Comparison of ENCODE assay signal across 18 cellular contexts in the genomic region with DNA sequence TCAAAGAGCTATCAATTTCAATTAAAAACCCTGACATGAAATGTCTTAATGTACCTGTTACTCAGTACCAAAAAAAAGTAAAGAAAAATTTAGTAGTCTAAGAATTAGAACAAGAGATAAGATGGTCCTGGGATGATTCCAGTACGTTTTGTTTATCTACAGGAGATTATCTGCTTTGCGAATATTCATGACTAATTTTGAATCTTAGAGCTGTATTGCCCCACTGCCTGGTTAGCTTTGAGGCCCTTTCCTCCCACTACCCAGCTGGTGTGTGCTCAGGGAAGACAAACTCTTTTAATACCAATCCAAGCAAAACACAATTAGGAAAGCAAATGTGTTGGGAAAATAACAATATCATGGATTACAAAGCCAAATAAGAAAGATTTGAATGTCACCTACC.
DNase-seq lines count a peak whose midpoint lies in the region; ATAC-seq and TF ChIP-seq lines count a peak whose summit lies in the region.
"Had no signal": no experiment of that assay in that cellular context is flagged by ENCODE, and none has a peak within 500 bp of the region (broad histone marks: within the 10 kb centered on the region; RNA-seq: fewer than 3 reads in every experiment).

No MANE protein-coding gene starts in this region.

- H3K9me3 Mint-ChIP-seq in Calu3 (ENCODE audit: low read depth, unreplicated experiment): peaks cover 13% of the 10 kb centered on the region
- H3K9me3 Mint-ChIP-seq in brain: peaks cover 21 to 43% (median 35%) of the 10 kb centered on the region in 5 experiments

- H3K9me3 ChIP-seq in IMR-90 (ENCODE audit: control insufficient read depth, insufficient read depth, low read length): no peaks in the 10 kb centered on the region
- peaks cover 12% of the 10 kb centered on the region for H3K9me3 ChIP-seq in mesenchymal stem cell (ENCODE audit: control insufficient read depth, low read length)
- H3K9me3 ChIP-seq: BE2C, Caco-2 had no signal

- H3K56ac ChIP-seq in IMR-90 (ENCODE audit: extremely low read depth, insufficient read depth, low read length): no peak overlapping the region

- no peaks in the 10 kb centered on the region for H3K79me1 ChIP-seq in IMR-90 (ENCODE audit: low read depth in 1 of 2, low read length in 2 of 2)
- H3K79me1 ChIP-seq in mesenchymal stem cell (replicated peaks; ENCODE audit: low read length, poor library complexity, severe bottlenecking): no peaks in the 10 kb centered on the region

- peaks cover 16% of the 10 kb centered on the region for H3K4me1 Mint-ChIP-seq in Calu3 (ENCODE audit: low read depth, unreplicated experiment)
- H3K4me1 Mint-ChIP-seq in brain: peaks cover 20% of the 10 kb centered on the region

- TF ChIP-seq RAD21 in IMR-90 (IDR thresholded peaks at IDR 0.05; ENCODE audit: low read length): no peak

- no peak overlapping the region for H3K4me3 Mint-ChIP-seq in Calu3 (ENCODE audit: low read depth, unreplicated experiment)
- H3K4me3 Mint-ChIP-seq in brain: no peak overlapping the region
- H3K4me3 Mint-ChIP-seq: CD4-positive, alpha-beta T cell; HFFc6 had no signal

- intact Hi-C loops in Calu3 (cut with micrococcal nuclease; ENCODE audit: unreplicated experiment) (loop anchor here (10.0 kb wide), 1 partner anchor 55 kb away; no protein-coding TSS in a partner anchor), IMR-90 (cut with micrococcal nuclease) (no loop called here)

- H3K27ac Mint-ChIP-seq in Calu3 (ENCODE audit: unreplicated experiment) (peak overlapping the region; percentile 85), brain (peak overlapping the region in 4 of 5 experiments; percentile 11 to 80 (median 46))
- H3K27ac Mint-ChIP-seq: CD4-positive, alpha-beta T cell; HFFc6 had no signal

- no peak overlapping the region for H2AK5ac ChIP-seq in IMR-90 (ENCODE audit: low read depth, low read length)
- no peak overlapping the region for H2AK5ac ChIP-seq in mesenchymal stem cell (ENCODE audit: low read length, severe bottlenecking)

- H3K4me2 ChIP-seq in IMR-90 (ENCODE audit: low read depth, low read length) (no peak overlapping the region), mesenchymal stem cell (ENCODE audit: low read length, poor library complexity, severe bottlenecking) (no peak overlapping the region)

- no TSS peak for BruUV-seq in Calu3 (replicated peaks; lab: Mats Ljungman, UMichigan)
- no TSS peak for BruUV-seq in IMR-90 (replicated peaks; lab: Mats Ljungman, UMichigan)

- H3K9me1 ChIP-seq in IMR-90 (ENCODE audit: insufficient read depth, low read length): no peaks in the 10 kb centered on the region

- H3K4me1 ChIP-seq in IMR-90 (ENCODE audit: control insufficient read depth, insufficient read depth, low read length): peaks cover 7% of the 10 kb centered on the region
- no peaks in the 10 kb centered on the region for H3K4me1 ChIP-seq in mesenchymal stem cell (ENCODE audit: control insufficient read depth, insufficient read depth, low read depth, low read length)
- H3K4me1 ChIP-seq: BE2C had no signal

- no peak overlapping the region for H2AK9ac ChIP-seq in IMR-90 (replicated peaks; ENCODE audit: low read depth, low read length, poor library complexity)

- H4K20me1 ChIP-seq in IMR-90 (ENCODE audit: insufficient read depth, low read length): no peaks in the 10 kb centered on the region

- H2BK15ac ChIP-seq in IMR-90 (ENCODE audit: low read depth, low read length): no peak overlapping the region
- H2BK15ac ChIP-seq in mesenchymal stem cell (ENCODE audit: low read depth, poor library complexity, severe bottlenecking): no peak overlapping the region

- H3K36me3 ChIP-seq in IMR-90 (ENCODE audit: control insufficient read depth, insufficient read depth, low read length) (no peaks in the 10 kb centered on the region), mesenchymal stem cell (ENCODE audit: control insufficient read depth in 1 of 2, insufficient read depth in 2 of 2, low read depth in 1 of 2, low read length in 2 of 2) (no peaks in the 10 kb centered on the region)
- H3K36me3 ChIP-seq: BE2C had no signal

- no peak overlapping the region for H4K91ac ChIP-seq in IMR-90 (ENCODE audit: insufficient read depth, low read depth, low read length)
- H4K91ac ChIP-seq in mesenchymal stem cell (ENCODE audit: low read length): no peak overlapping the region

- WGBS in IMR-90 (ENCODE audit: extremely low coverage in 2 of 2, insufficient read length in 1 of 2), 2 experiments: no CpG with 5 or more reads among the region's 2 CpGs
- no CpG with 5 or more reads among the region's 2 CpGs for WGBS in mesenchymal stem cell

- no peaks in the 10 kb centered on the region for H3K36me3 Mint-ChIP-seq in Calu3 (ENCODE audit: insufficient read depth, unreplicated experiment)
- H3K36me3 Mint-ChIP-seq in brain: peaks cover 6% of the 10 kb centered on the region

- TF ChIP-seq POLR2A in IMR-90 (IDR thresholded peaks at IDR 0.05; ENCODE audit: low read depth, low read length): no peak

- ATAC-seq in IMR-90 (ENCODE audit: low read depth) (peak; percentile 67), GM18502 (IDR thresholded peaks at IDR 0.05; ENCODE audit: poor library complexity, unreplicated experiment) (no peak), GM18858 (IDR thresholded peaks at IDR 0.05; ENCODE audit: unreplicated experiment) (no peak)
- ATAC-seq: HCT116, K562 had no signal

- H3K9ac ChIP-seq in IMR-90 (ENCODE audit: low read depth, low read length) (no peak overlapping the region), mesenchymal stem cell (ENCODE audit: low read length) (no peak overlapping the region)
- H3K9ac ChIP-seq: GM23248 had no signal

- peak overlapping the region; percentile 33; the same call in 1 of the 2 replicates for H2BK20ac ChIP-seq in IMR-90 (ENCODE audit: low read depth, low read length)

- in situ Hi-C loops in IMR-90 (cut with MboI; ENCODE audit: low sequenced_read_pairs): no loop called here

- H3K27me3 ChIP-seq in IMR-90 (ENCODE audit: control insufficient read depth, insufficient read depth, low read length): no peaks in the 10 kb centered on the region
- H3K27me3 ChIP-seq in mesenchymal stem cell (ENCODE audit: control insufficient read depth in 1 of 2, insufficient read depth in 1 of 2, low read length in 2 of 2): no peaks in the 10 kb centered on the region
- H3K27me3 ChIP-seq: BE2C had no signal

- H4K5ac ChIP-seq in IMR-90 (ENCODE audit: low read depth, low read length): no peak overlapping the region

- no peak overlapping the region for H2AFZ ChIP-seq in IMR-90 (replicated peaks; ENCODE audit: low read length, poor library complexity)
- no peak overlapping the region for H2AFZ ChIP-seq in mesenchymal stem cell (ENCODE audit: low read depth, low read length)
- H2AFZ ChIP-seq: GM23248 had no signal

- H2BK12ac ChIP-seq in mesenchymal stem cell (ENCODE audit: low read length in 2 of 2): no peak overlapping the region

- DNase-seq in Calu3 (no peak), IMR-90 (peak; percentile 59), mesenchymal stem cell (peak; percentile 1), C1 segment of cervical spinal cord (lab: John Stamatoyannopoulos, UW) (no peak)
- DNase-seq: BE2C; Caco-2; CD4-positive, alpha-beta T cell; DMS79 treated with DMSO at 0.1 percent for 48 hours; GF-D8; GM23248; HFFc6 had no signal

- POLR2A ChIA-PET in IMR-90 (lab: Charles Lee; ENCODE audit: unreplicated experiment): no interaction called here

- H2BK5ac ChIP-seq in IMR-90 (ENCODE audit: low read depth, low read length, poor library complexity, severe bottlenecking) (no peak overlapping the region), mesenchymal stem cell (ENCODE audit: low read depth, low read length, poor library complexity, severe bottlenecking) (no peak overlapping the region)

- dilution Hi-C loops in IMR-90 (cut with HindIII; ENCODE audit: low sequenced_read_pairs, unreplicated experiment): no loop called here

- no peak overlapping the region for H4K8ac ChIP-seq in IMR-90 (ENCODE audit: low read depth in 2 of 2, low read length in 2 of 2)
- H4K8ac ChIP-seq in mesenchymal stem cell (ENCODE audit: low read length): no peak overlapping the region

- H3K27ac ChIP-seq in IMR-90 (ENCODE audit: insufficient read depth, low read length): no peak overlapping the region
- no peak overlapping the region for H3K27ac ChIP-seq in mesenchymal stem cell (ENCODE audit: low read length, poor library complexity, severe bottlenecking)
- H3K27ac ChIP-seq: C4-2B, GM23248, HL-60 had no signal

- H3K4me3 ChIP-seq in IMR-90 (ENCODE audit: insufficient read depth, low read depth, low read length) (no peak overlapping the region), mesenchymal stem cell (ENCODE audit: insufficient read depth in 1 of 2, low read depth in 1 of 2, low read length in 2 of 2) (no peak overlapping the region)
- H3K4me3 ChIP-seq: GM23248, K562 had no signal

- H3K27me3 Mint-ChIP-seq in Calu3 (ENCODE audit: unreplicated experiment) (no peaks in the 10 kb centered on the region), brain (peaks cover 3% of the 10 kb centered on the region)
- H3K27me3 Mint-ChIP-seq: CD4-positive, alpha-beta T cell had no signal

- TF ChIP-seq CTCF in Calu3 (IDR thresholded peaks at IDR 0.05; ENCODE audit: unreplicated experiment) (no peak), IMR-90 (conservative IDR thresholded peaks at IDR 0.05; ENCODE audit: low read depth, low read length) (no peak), brain (conservative IDR thresholded peaks at IDR 0.05) (no peak)

- H3K14ac ChIP-seq in IMR-90 (replicated peaks; ENCODE audit: low read depth, low read length) (no peak overlapping the region), mesenchymal stem cell (ENCODE audit: low read length in 2 of 2) (no peak overlapping the region)

- CTCF ChIA-PET in Calu3 (lab: Charles Lee): no interaction called here
- CTCF ChIA-PET in IMR-90 (lab: Yijun Ruan, JAX): interaction anchor here (0.6 to 1.2 kb wide), 3 partner anchors 13 to 491 kb away, joined by 3 read pairs; no protein-coding TSS in a partner anchor

- H3K23ac ChIP-seq in IMR-90 (ENCODE audit: low read depth, low read length) (no peak overlapping the region), mesenchymal stem cell (ENCODE audit: low read length in 2 of 2) (no peak overlapping the region)

- no peak overlapping the region for H2BK120ac ChIP-seq in IMR-90 (ENCODE audit: low read depth, low read length)
- no peak overlapping the region for H2BK120ac ChIP-seq in mesenchymal stem cell (ENCODE audit: low read depth, low read length)

- no peak overlapping the region for H3K4ac ChIP-seq in IMR-90 (ENCODE audit: low read depth, low read length)
- H3K4ac ChIP-seq in mesenchymal stem cell (ENCODE audit: low read depth in 1 of 2, low read length in 2 of 2): no peak overlapping the region

- H3K18ac ChIP-seq in IMR-90 (ENCODE audit: low read depth, low read length): no peak overlapping the region
- H3K18ac ChIP-seq in mesenchymal stem cell (ENCODE audit: low read depth in 1 of 2, low read length in 2 of 2): no peak overlapping the region

TF ChIP-seq in IMR-90, 13 proteins besides CTCF, POLR2A, EP300 and RAD21:
- TF ChIP-seq CEBPB (IDR thresholded peaks at IDR 0.05; ENCODE audit: low read depth, low read length): 0 out of 2 replicates have a peak, but pooled peaks have one; percentile 14
- TF ChIP-seq MAZ (IDR thresholded peaks at IDR 0.05; ENCODE audit: borderline replicate concordance, low read depth, low read length): no peak
TF ChIP-seq in IMR-90: peak in this region for 1.

Comparison
In these comparisons a context has a peak if more than half of its experiments do, and no peak if none do; other contexts are left out.
1. DNase-seq: peak in IMR-90 (single experiment) and mesenchymal stem cell (single experiment); none in Calu3 (single experiment) and C1 segment of cervical spinal cord (0 of 14).